Comparison of ENCODE assay signal across 8 cellular contexts in genomic region chr20:59571591-59572314, GRCh38. TPM values are rescaled to one million over a fixed set of nuclear protein-coding genes. Genes with fewer than 3 reads are reported as not detected.
DNase-seq lines count a peak whose midpoint lies in the region; ATAC-seq and TF ChIP-seq lines count a peak whose summit lies in the region.

No MANE protein-coding gene starts in this region.

- peaks cover 3% of the 10 kb centered on the region for H3K4me1 ChIP-seq in CD8-positive, alpha-beta T cell (ENCODE audit: insufficient read depth, low read length)

- peak; percentile 61 for ATAC-seq in CD8-positive, alpha-beta T cell
- ATAC-seq in GM19467 (IDR thresholded peaks at IDR 0.05; ENCODE audit: unreplicated experiment) (peak; percentile 59), GM19324 (IDR thresholded peaks at IDR 0.05; ENCODE audit: low FRiP score, unreplicated experiment) (no peak)

- H3K27ac Mint-ChIP-seq in CD8-positive, alpha-beta T cell: no peak overlapping the region

- peak; percentile 99 for TF ChIP-seq CTCF in CD8-positive, alpha-beta T cell (IDR thresholded peaks at IDR 0.05)

- peak overlapping the region; percentile 51 for H3K4me3 ChIP-seq in CD8-positive, alpha-beta T cell (ENCODE audit: low read depth, low read length)

- no peaks in the 10 kb centered on the region for H3K9me3 ChIP-seq in CD8-positive, alpha-beta T cell (ENCODE audit: low read length)

- CTCF ChIA-PET in CD8-positive, alpha-beta T cell (lab: Charles Lee): interaction anchor here (0.7 to 5.3 kb wide), 18 partner anchors 9 to 1352 kb away, joined by 3 to 62 read pairs (median 4); no protein-coding TSS in a partner anchor

- intact Hi-C loops in CD8-positive, alpha-beta T cell (cut with DNase I, micrococcal nuclease): no loop called here

- POLR2A ChIA-PET in CD8-positive, alpha-beta T cell (lab: Charles Lee): no interaction called here

- H3K27me3 ChIP-seq in CD8-positive, alpha-beta T cell (ENCODE audit: insufficient read depth, low read length): peaks cover 6% of the 10 kb centered on the region

- H3K4me1 Mint-ChIP-seq in CD8-positive, alpha-beta T cell (ENCODE audit: low read depth): peaks cover 9% of the 10 kb centered on the region

- no peaks in the 10 kb centered on the region for H3K9me3 Mint-ChIP-seq in CD8-positive, alpha-beta T cell

- H3K36me3 ChIP-seq in CD8-positive, alpha-beta T cell (ENCODE audit: insufficient read depth, low read length): no peaks in the 10 kb centered on the region

- no peak overlapping the region for H3K27ac ChIP-seq in CD8-positive, alpha-beta T cell (ENCODE audit: low read depth, low read length)

- peak overlapping the region; percentile 70 for H3K4me3 Mint-ChIP-seq in CD8-positive, alpha-beta T cell

- DNase-seq in CD8-positive, alpha-beta T cell: peak in 6 of 7 experiments; percentile 31 to 70 (median 54)
- DNase-seq in MV-4-11 (lab: John Stamatoyannopoulos, UW) (peak; percentile 64), cerebellum (ENCODE audit: low spot score) (peak; percentile 87), kidney tubule cell (ENCODE audit: low spot score) (peak; percentile 55)
- peak; percentile 13 to 39 (median 20) for DNase-seq in activated CD4-positive, CD25-positive, alpha-beta regulatory T cell (lab: John Stamatoyannopoulos, UW)
- peak; percentile 10 to 27 for DNase-seq in stimulated activated CD4-positive, alpha-beta T cell treated with anti-CD3 and anti-CD28 coated beads, Interleukin-15, amount 100 ng/mL, for 1 hour (ENCODE audit: low read depth in 1 of 2, low spot score in 1 of 2)

- H3K27me3 Mint-ChIP-seq in CD8-positive, alpha-beta T cell (ENCODE audit: low read depth): peaks cover 42% of the 10 kb centered on the region

- H3K36me3 Mint-ChIP-seq in CD8-positive, alpha-beta T cell: no peaks in the 10 kb centered on the region

RNA-seq across cellular contexts. Expression of gene PHACTR3, which starts 32.6 kb away (rescaled TPM):
- total RNA-seq in CD8-positive, alpha-beta T cell: not detected
- 20.1 TPM for total RNA-seq in cerebellum

Comparison
In these comparisons a context has a peak if more than half of its experiments do, and no peak if none do; other contexts are left out.
1. DNase-seq: peak in every context shown above with its lines; median percentile 87 in cerebellum; 64 in MV-4-11; 55 in kidney tubule cell; 54 in CD8-positive, alpha-beta T cell; 20 in activated CD4-positive, CD25-positive, alpha-beta regulatory T cell; 18 in stimulated activated CD4-positive, alpha-beta T cell treated with anti-CD3 and anti-CD28 coated beads, Interleukin-15, amount 100 ng/mL, for 1 hour.
2. RNA of gene PHACTR3, which starts 32.6 kb away (total RNA-seq): 20.1 TPM in cerebellum (single experiment); not detected in CD8-positive, alpha-beta T cell; every median in the first group is over 10 times any median in the second.